8 cellular contexts compared by ENCODE assay signal in genomic region chr20:50789968-50790650, GRCh38. TPM values are rescaled to one million over a fixed set of nuclear protein-coding genes. Genes with fewer than 3 reads are reported as not detected.
DNase-seq lines count a peak whose midpoint lies in the region; ATAC-seq and TF ChIP-seq lines count a peak whose summit lies in the region.

No MANE protein-coding gene starts in this region.

- H3K27ac Mint-ChIP-seq in central memory CD8-positive, alpha-beta T cell (ENCODE audit: low read depth), result no peak overlapping the region

- H3K9me3 ChIP-seq in A673 (ENCODE audit: low read depth, low read length, poor library complexity, severe bottlenecking) (no peaks in the 10 kb centered on the region), neural cell (ENCODE audit: low read length) (no peaks in the 10 kb centered on the region)

- no peaks in the 10 kb centered on the region for H3K36me3 Mint-ChIP-seq in central memory CD8-positive, alpha-beta T cell (ENCODE audit: insufficient read depth)

- H3K36me3 ChIP-seq in A673 (ENCODE audit: insufficient read depth, low read length, poor library complexity, severe bottlenecking), result no peaks in the 10 kb centered on the region
- no peaks in the 10 kb centered on the region for H3K36me3 ChIP-seq in KMS-11 (ENCODE audit: insufficient read depth)
- no peaks in the 10 kb centered on the region for H3K36me3 ChIP-seq in neural cell (ENCODE audit: insufficient read depth, low read length)

- intact Hi-C loops in A673 (cut with micrococcal nuclease; ENCODE audit: unreplicated experiment), result loop anchor here (2.0 to 5.0 kb wide), 3 partner anchors 137 to 603 kb away; no protein-coding TSS in a partner anchor

- TF ChIP-seq RAD21 in neural cell (conservative IDR thresholded peaks at IDR 0.05), result no peak

- no peaks in the 10 kb centered on the region for H3K9me2 ChIP-seq in neural cell (ENCODE audit: insufficient read depth, low read length)

- H3K4me3 ChIP-seq in A673 (ENCODE audit: low read depth, low read length, poor library complexity, severe bottlenecking) (no peak overlapping the region), KMS-11 (IDR thresholded peaks at IDR 0.05; ENCODE audit: insufficient read depth, low read depth, low read length) (no peak overlapping the region), neural cell (ENCODE audit: low read length) (no peak overlapping the region)

- CTCF ChIA-PET in A673 (lab: Charles Lee), result interaction anchor here (0.6 to 1.0 kb wide), 2 partner anchors 41 to 57 kb away, joined by 3 to 4 read pairs; no protein-coding TSS in a partner anchor

- H3K4me3 Mint-ChIP-seq in central memory CD8-positive, alpha-beta T cell, result peak overlapping the region; percentile 18

- POLR2A ChIA-PET in A673 (lab: Charles Lee; ENCODE audit: low non-redundant PET), result interaction anchor here (0.6 to 0.8 kb wide), 2 partner anchors 11 to 15 kb away, joined by 3 to 5 read pairs; no protein-coding TSS in a partner anchor

- no peaks in the 10 kb centered on the region for H3K27me3 ChIP-seq in A673 (replicated peaks; ENCODE audit: insufficient read depth, low read depth, low read length, poor library complexity)
- peaks cover 3% of the 10 kb centered on the region; the same call in 1 of the 2 replicates for H3K27me3 ChIP-seq in KMS-11 (ENCODE audit: insufficient read depth, low read depth)
- no peaks in the 10 kb centered on the region for H3K27me3 ChIP-seq in neural cell (ENCODE audit: insufficient read depth, low read depth, low read length)

- TSS peak; percentile 43 for BruUV-seq in A673 (replicated peaks; lab: Mats Ljungman, UMichigan)

- H3K27me3 Mint-ChIP-seq in central memory CD8-positive, alpha-beta T cell, result no peaks in the 10 kb centered on the region

- H3K9me3 Mint-ChIP-seq in central memory CD8-positive, alpha-beta T cell, result no peaks in the 10 kb centered on the region

- peak overlapping the region; percentile 83 for H3K4me2 ChIP-seq in KMS-11
- H3K4me2 ChIP-seq in neural cell (ENCODE audit: low read length), result no peak overlapping the region

- H3K79me2 ChIP-seq in KMS-11 (ENCODE audit: insufficient read depth, low read depth) (no peaks in the 10 kb centered on the region), neural cell (replicated peaks; ENCODE audit: insufficient read depth, low read length) (no peaks in the 10 kb centered on the region)

- H3F3A ChIP-seq in neural cell (ENCODE audit: insufficient read depth, low read length, poor library complexity, severe bottlenecking), result no peaks in the 10 kb centered on the region

- no peak for TF ChIP-seq EP300 in neural cell (conservative IDR thresholded peaks at IDR 0.05; ENCODE audit: poor library complexity, severe bottlenecking)

- H3K9ac ChIP-seq in KMS-11, result peak overlapping the region; percentile 54; the same call in 1 of the 2 replicates
- H3K9ac ChIP-seq in neural cell (ENCODE audit: low read length), result no peak overlapping the region

- H4K20me1 ChIP-seq in KMS-11 (ENCODE audit: insufficient read depth) (no peaks in the 10 kb centered on the region), neural cell (ENCODE audit: insufficient read depth) (no peaks in the 10 kb centered on the region)

- DNase-seq in A673 (ENCODE audit: low spot score) (peak; percentile 42), NCI-H2171 (lab: John Stamatoyannopoulos, UW) (no peak), NCI-H526 (lab: John Stamatoyannopoulos, UW) (no peak), NCI-H345 (lab: John Stamatoyannopoulos, UW) (no peak)
- DNase-seq in central memory CD8-positive, alpha-beta T cell (ENCODE audit: low spot score in 2 of 2), result no peak

- TF ChIP-seq CTCF in A673 (conservative IDR thresholded peaks at IDR 0.05; ENCODE audit: low read depth, low read length), result no peak
- TF ChIP-seq CTCF in KMS-11 (conservative IDR thresholded peaks at IDR 0.05; ENCODE audit: low read depth, low read length), result no peak
- no peak for TF ChIP-seq CTCF in neural cell (IDR thresholded peaks at IDR 0.05; ENCODE audit: poor library complexity, severe bottlenecking)

- H3K27ac ChIP-seq in A673 (ENCODE audit: low read depth, low read length, poor library complexity, severe bottlenecking) (peak overlapping the region; percentile 88), KMS-11 (peak overlapping the region; percentile 23; the same call in 1 of the 2 replicates), neural cell (ENCODE audit: low read length) (peak overlapping the region; percentile 66)

- H3K4me1 ChIP-seq in A673 (ENCODE audit: insufficient read depth, low read length, poor library complexity, severe bottlenecking), result peaks cover 47% of the 10 kb centered on the region
- peaks cover 12% of the 10 kb centered on the region for H3K4me1 ChIP-seq in KMS-11 (ENCODE audit: low read depth, poor library complexity, severe bottlenecking)

- H2AFZ ChIP-seq in KMS-11 (ENCODE audit: low read depth) (peak overlapping the region; percentile 98), neural cell (ENCODE audit: low read depth, low read length) (no peak overlapping the region)

- ATAC-seq in central memory CD8-positive, alpha-beta T cell (replicated peaks; ENCODE audit: extremely low read depth, poor library complexity, severe bottlenecking), result no peak
- ATAC-seq in GM21447 (IDR thresholded peaks at IDR 0.05; ENCODE audit: unreplicated experiment), result no peak

- H3K4me1 Mint-ChIP-seq in central memory CD8-positive, alpha-beta T cell, result no peaks in the 10 kb centered on the region

TF ChIP-seq in neural cell, 6 proteins besides CTCF, POLR2A, EP300 and RAD21:
- TF ChIP-seq MXI1 (conservative IDR thresholded peaks at IDR 0.05; ENCODE audit: poor library complexity, severe bottlenecking) (no peak), TAF1 (IDR thresholded peaks at IDR 0.05; ENCODE audit: low read depth) (no peak), EZH2 (IDR thresholded peaks at IDR 0.05; ENCODE audit: borderline replicate concordance, insufficient read depth, low read length, poor library complexity, severe bottlenecking) (no peak), SMC3 (conservative IDR thresholded peaks at IDR 0.05; ENCODE audit: poor library complexity) (no peak), POLR2AphosphoS5 (IDR thresholded peaks at IDR 0.05) (no peak), REST (IDR thresholded peaks at IDR 0.05; ENCODE audit: borderline replicate concordance) (no peak)

RNA-seq across cellular contexts. Expression of gene BCAS4, which starts 4.8 kb away (rescaled TPM):
- total RNA-seq in A673 (2021), result 28.4 and 35.2 TPM in 2 replicates
- polyA plus RNA-seq in neural cell, result 24.6 and 37.6 TPM in 2 replicates
- 27.5 and 29.3 TPM in 2 replicates for polyA minus RNA-seq in neural cell

RNA-seq across cellular contexts. Expression of gene PARD6B, which starts 58.7 kb away (rescaled TPM):
- 24.7 and 28.1 TPM in 2 replicates for total RNA-seq in A673 (2021)
- polyA plus RNA-seq in neural cell, result 5.9 and 7.0 TPM in 2 replicates
- polyA minus RNA-seq in neural cell, result 23.7 and 25.1 TPM in 2 replicates

Comparison
In these comparisons a context has a peak if more than half of its experiments do, and no peak if none do; other contexts are left out.
1. H3K27ac ChIP-seq: peak in every context shown above with its lines; median percentile 88 in A673; 66 in neural cell; 23 in KMS-11.